18 cellular contexts compared by ENCODE assay signal in the genomic region with DNA sequence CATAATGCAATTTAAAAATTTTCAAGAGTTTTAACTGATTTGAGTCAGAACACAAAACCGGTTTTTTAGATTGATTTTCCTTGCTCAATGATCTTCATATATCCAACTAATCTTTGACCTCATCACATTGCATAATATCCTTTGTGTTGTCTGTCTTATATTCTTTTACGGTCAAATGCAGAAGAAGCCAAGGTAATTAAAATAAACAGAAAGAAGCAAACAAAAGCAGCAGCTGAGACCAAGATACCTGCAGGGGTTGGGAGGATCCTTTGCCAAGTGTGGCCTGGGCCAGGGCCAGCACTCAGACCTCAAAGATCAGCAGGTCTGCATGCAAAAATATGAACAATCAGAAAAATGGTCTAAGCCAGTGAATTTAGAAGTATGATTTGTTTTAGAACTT.
"Had no signal": no experiment of that assay in that cellular context is flagged by ENCODE, and none has a peak within 500 bp of the region (broad histone marks: within the 10 kb centered on the region; RNA-seq: fewer than 3 reads in every experiment).

No MANE protein-coding gene starts in this region.

- H3K4me3 ChIP-seq: left ventricle myocardium inferior had no signal

- H3K4me1 ChIP-seq: left ventricle myocardium inferior had no signal

- H3K36me3 ChIP-seq: left ventricle myocardium inferior had no signal

- DNase-seq: activated CD4-positive, alpha-beta T cell treated with anti-CD3 and anti-CD28 coated beads for 1 hour; activated CD4-positive, alpha-beta T cell treated with anti-CD3 and anti-CD28 coated beads, Interleukin-2, amount 50 U/mL, for 4 hours; activated effector memory CD4-positive, alpha-beta T cell treated with Interleukin-2 at 50 U/mL for 16 hours; activated naive CD4-positive, alpha-beta T cell treated with anti-CD3 and anti-CD28 coated beads, Interleukin-2, amount 50 U/mL, for 16 hours; activated T-cell treated with anti-CD3 and anti-CD28 coated beads, Interleukin-2, amount 50 U/mL, for 4 hours; caudate nucleus; cortex of kidney; effector CD8-positive, alpha-beta T cell; foreskin fibroblast; hypothalamus; left ventricle myocardium inferior; mesenchymal stem cell; nucleus accumbens; posterior cingulate gyrus; retina; stimulated activated CD4-positive, alpha-beta T cell treated with anti-CD3 and anti-CD28 coated beads, Interleukin-2, amount 100 ng/mL, for 48 hours; T1000 had no signal

- ATAC-seq: activated T-cell treated with anti-CD3 and anti-CD28 coated beads, Interleukin-2, amount 50 U/mL, for 4 hours; stimulated activated memory B cell treated with anti-CD40 and anti-IgM and Interleukin-4, amounts not matched to agents 10 μg/mL and 1 μg/mL and 100 μg/mL, for 72 hours had no signal

- H3K27ac ChIP-seq: left ventricle myocardium inferior had no signal

- H3K9me3 ChIP-seq: left ventricle myocardium inferior had no signal
